Comparison of ENCODE assay signal across 8 cellular contexts in genomic region chr12:48157016-48157888, GRCh38. TPM values are rescaled to one million over a fixed set of nuclear protein-coding genes. Genes with fewer than 3 reads are reported as not detected.
DNase-seq lines count a peak whose midpoint lies in the region; ATAC-seq and TF ChIP-seq lines count a peak whose summit lies in the region.

TSS of gene ASB8 (minus strand) at chr12:48157515. CDS start at chr12:48153496, 4,019 bp downstream.

- DNase-seq in DMS79 (lab: John Stamatoyannopoulos, UW) (peak; percentile 96), KBM-7 (peak; percentile 98), PC-9 (peak; percentile 93 to 97), epithelial cell of proximal tubule (ENCODE audit: low read depth) (peak; percentile 67), mucosa of gallbladder (ENCODE audit: low spot score) (peak; percentile 99)
- peak; percentile 99 for DNase-seq in activated T-cell treated with anti-CD3 and anti-CD28 coated beads, Interleukin-2, amount 50 U/mL, for 1 hour
- DNase-seq in stimulated activated CD8-positive, alpha-beta memory T cell treated with anti-CD3 and anti-CD28 coated beads, Interleukin-4, amount 100 ng/mL, for 4 hours (ENCODE audit: low read depth in 2 of 2, low spot score in 1 of 2) = peak; percentile 98 to 99

- no peaks in the 10 kb centered on the region for H3K9me3 ChIP-seq in PC-9 (ENCODE audit: insufficient read depth, low read depth)

- peak within 1 kb of the TSS; percentile 90 for H3K4me3 ChIP-seq in PC-9
- H3K4me3 ChIP-seq in epithelial cell of proximal tubule (ENCODE audit: low read depth, low read length) = peak within 1 kb of the TSS; percentile 99

- intact Hi-C loops in PC-9 (cut with micrococcal nuclease; ENCODE audit: unreplicated experiment) = loop anchor here (1.0 to 5.0 kb wide), 3 partner anchors 50 to 461 kb away; partner anchors contain the start of gene SENP1

- no peaks in the 10 kb centered on the region; the same call in 1 of the 2 replicates for H3K36me3 ChIP-seq in PC-9 (ENCODE audit: low read depth)

- H3F3A ChIP-seq in PC-9 (ENCODE audit: insufficient read depth, low read depth) = peaks cover 6% of the 10 kb centered on the region; the same call in 1 of the 2 replicates

- in situ Hi-C loops in KBM-7 (cut with MboI; ENCODE audit: low pct_unique_long_range_greater_than_20kb, low sequenced_read_pairs) = no loop called here

- no peaks in the 10 kb centered on the region for H3K9me2 ChIP-seq in PC-9 (ENCODE audit: insufficient read depth)

- TF ChIP-seq CTCF in PC-9 (conservative IDR thresholded peaks at IDR 0.05) (peak; percentile 52), epithelial cell of proximal tubule (conservative IDR thresholded peaks at IDR 0.05; ENCODE audit: low read depth, low read length) (peak; percentile 44)

- H2AFZ ChIP-seq in PC-9 = peak within 1 kb of the TSS; percentile 100

- BruUV-seq in PC-9 (replicated peaks; lab: Mats Ljungman, UMichigan) = TSS peak; percentile 65

- H3K27ac ChIP-seq in PC-9 = no peak within 1 kb of the TSS; the same call in 1 of the 2 replicates

- no peaks in the 10 kb centered on the region for H4K20me1 ChIP-seq in PC-9 (ENCODE audit: insufficient read depth)

- CTCF ChIA-PET in PC-9 (lab: Charles Lee) = interaction anchor here (0.5 to 0.8 kb wide), 6 partner anchors 79 to 1113 kb away, joined by 3 to 10 read pairs (median 3); partner anchors contain the start of genes ARF3 and VDR

- H3K79me2 ChIP-seq in PC-9 (ENCODE audit: low read depth) = peaks cover 20% of the 10 kb centered on the region

- H3K27me3 ChIP-seq in PC-9 (ENCODE audit: insufficient read depth, low read depth) = no peaks in the 10 kb centered on the region

- POLR2A ChIA-PET in PC-9 (lab: Charles Lee; ENCODE audit: unreplicated experiment) = interaction anchor here (0.7 kb wide), 3 partner anchors 318 to 451 kb away, joined by 7 to 26 read pairs (median 8); no protein-coding TSS in a partner anchor

- H3K4me2 ChIP-seq in PC-9 = peak within 1 kb of the TSS; percentile 98

- ATAC-seq in GM21717 (IDR thresholded peaks at IDR 0.05; ENCODE audit: unreplicated experiment) = peak; percentile 87

- H3K4me1 ChIP-seq in PC-9 (replicated peaks; ENCODE audit: insufficient read depth) = peaks cover 7% of the 10 kb centered on the region; the same call in 1 of the 2 replicates

RNA-seq across cellular contexts. Expression of gene ASB8, which starts in this region (rescaled TPM):
- total RNA-seq in PC-9 (2021) (21.8 and 25.1 TPM in 2 replicates), epithelial cell of proximal tubule (8.6 and 13.6 TPM in 2 replicates), mucosa of gallbladder (39.5 TPM)
